Comparison of ENCODE assay signal across 14 cellular contexts in the genomic region with DNA sequence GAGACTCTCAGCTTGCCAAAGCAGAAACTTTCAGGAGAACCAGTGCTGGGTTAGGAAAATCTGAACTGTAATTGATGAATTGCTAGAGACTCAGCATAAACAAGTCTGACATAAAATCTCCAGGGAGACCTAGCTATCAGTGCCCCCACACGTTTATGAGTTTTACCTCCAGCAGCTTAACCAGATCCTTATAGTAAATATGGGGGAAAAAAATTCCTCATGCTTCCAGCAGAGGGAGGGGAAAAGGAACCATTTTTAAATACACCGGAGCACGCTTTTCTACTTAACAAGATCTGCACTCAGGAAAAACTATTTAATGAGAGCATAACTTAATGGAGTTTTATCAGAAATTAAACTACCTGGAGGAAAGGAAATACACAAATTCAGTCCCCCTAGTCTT.
A peak's percentile ranks its signal among the peaks of the same experiment; 100 is the strongest.
DNase-seq lines count a peak whose midpoint lies in the region; FAIRE-seq and TF ChIP-seq lines count a peak whose summit lies in the region.
"Had no signal": no experiment of that assay in that cellular context is flagged by ENCODE, and none has a peak within 500 bp of the region (broad histone marks: within the 10 kb centered on the region; RNA-seq: fewer than 3 reads in every experiment).

No MANE protein-coding gene starts in this region.

- FAIRE-seq in bronchial epithelial cell (lab: Jason Lieb, UNC), result no peak

- H3K36me3 Mint-ChIP-seq in HFFc6 (ENCODE audit: low read depth), result no peaks in the 10 kb centered on the region
- H3K36me3 Mint-ChIP-seq: naive thymus-derived CD4-positive, alpha-beta T cell had no signal

- no peaks in the 10 kb centered on the region for H3K27me3 Mint-ChIP-seq in HFFc6 (ENCODE audit: insufficient read depth)
- H3K27me3 Mint-ChIP-seq: naive thymus-derived CD4-positive, alpha-beta T cell had no signal

- H3K4me3 ChIP-seq in AG09309 (ENCODE audit: control insufficient read depth, low read depth, low read length) (no peak overlapping the region), bronchial epithelial cell (ENCODE audit: low read depth, low read length) (no peak overlapping the region), liver (ENCODE audit: low read depth in 1 of 3, low read length in 3 of 3) (no peak overlapping the region)
- H3K4me3 ChIP-seq: colonic mucosa had no signal

- no peak overlapping the region for H3K27ac ChIP-seq in liver (ENCODE audit: low read depth in 1 of 2, low read length in 2 of 2)
- H3K27ac ChIP-seq: colonic mucosa had no signal

- H3K9me3 ChIP-seq in liver (ENCODE audit: control insufficient read depth in 4 of 4, low read length in 3 of 4), result no peaks in the 10 kb centered on the region
- H3K9me3 ChIP-seq: colonic mucosa had no signal

- 63% methylated on average over 3 of the region's 3 CpGs for whole genome bisulfite sequencing in liver

- no peaks in the 10 kb centered on the region for H3K9me3 Mint-ChIP-seq in HFFc6

- H3K4me1 Mint-ChIP-seq in HFFc6 (ENCODE audit: low read depth), result peaks cover 13% of the 10 kb centered on the region; the same call in 1 of the 2 replicates
- H3K4me1 Mint-ChIP-seq: naive thymus-derived CD4-positive, alpha-beta T cell had no signal

- DNase-seq in AG09309 (ENCODE audit: low read depth), result no peak
- DNase-seq in HFFc6, result no peak
- peak; percentile 27 for DNase-seq in bronchial epithelial cell (ENCODE audit: low read depth)
- no peak for DNase-seq in activated CD4-positive, alpha-beta T cell treated with anti-CD3 and anti-CD28 coated beads, Interleukin-2, amount 50 U/mL, for 1 hour
- DNase-seq in NCI-H1694 (lab: John Stamatoyannopoulos, UW), result no peak
- DNase-seq in inferior parietal cortex (ENCODE audit: extremely low spot score), result no peak
- DNase-seq in activated gamma-delta T cell (lab: John Stamatoyannopoulos, UW), result no peak
- DNase-seq: activated CD4-positive, CD25-positive, alpha-beta regulatory T cell; colonic mucosa; hypothalamus; naive thymus-derived CD4-positive, alpha-beta T cell; NCI-H1930; stimulated activated naive CD4-positive, alpha-beta T cell had no signal

- TF ChIP-seq CTCF in AG09309 (IDR thresholded peaks at IDR 0.05; ENCODE audit: control insufficient read depth, insufficient read depth, low read depth, low read length, missing control alignments), result peak; percentile 41
- peak; percentile 73 for TF ChIP-seq CTCF in HFFc6 (IDR thresholded peaks at IDR 0.05)
- TF ChIP-seq CTCF in bronchial epithelial cell (IDR thresholded peaks at IDR 0.05; ENCODE audit: insufficient read depth, low read length, severe bottlenecking), result peak; percentile 36
- peak; percentile 14 for TF ChIP-seq CTCF in liver (IDR thresholded peaks at IDR 0.05; ENCODE audit: low read depth, low read length, missing input control)

- H3K36me3 ChIP-seq in bronchial epithelial cell (ENCODE audit: control insufficient read depth, insufficient read depth, low read length) (no peaks in the 10 kb centered on the region), liver (ENCODE audit: control insufficient read depth in 4 of 4, insufficient read depth in 3 of 4, low read depth in 1 of 4, low read length in 3 of 4) (no peaks in the 10 kb centered on the region)
- H3K36me3 ChIP-seq: colonic mucosa had no signal

- peak in 1 of 2 donors; percentile 6 for TF ChIP-seq RAD21 in liver (IDR thresholded peaks at IDR 0.05)

- H3K27me3 ChIP-seq in bronchial epithelial cell (ENCODE audit: control insufficient read depth, insufficient read depth, low read length) (no peaks in the 10 kb centered on the region), liver (ENCODE audit: control insufficient read depth in 4 of 4, insufficient read depth in 4 of 4, low read length in 3 of 4) (no peaks in the 10 kb centered on the region)
- H3K27me3 ChIP-seq: colonic mucosa had no signal

- H3K4me1 ChIP-seq in liver (ENCODE audit: control insufficient read depth in 4 of 4, insufficient read depth in 4 of 4, low read length in 3 of 4), result no peaks in the 10 kb centered on the region
- H3K4me1 ChIP-seq: colonic mucosa had no signal

- H3K4me3 Mint-ChIP-seq in HFFc6, result no peak overlapping the region
- H3K4me3 Mint-ChIP-seq: naive thymus-derived CD4-positive, alpha-beta T cell had no signal

- no peak overlapping the region for H3K27ac Mint-ChIP-seq in HFFc6
- H3K27ac Mint-ChIP-seq: naive thymus-derived CD4-positive, alpha-beta T cell had no signal

- H3K9ac ChIP-seq in liver (ENCODE audit: low read depth in 1 of 2, low read length in 2 of 2), result no peak overlapping the region

TF ChIP-seq in liver, 16 proteins besides CTCF, POLR2A, EP300 and RAD21:
- TF ChIP-seq NR2F2 (IDR thresholded peaks at IDR 0.05) (no peak), HNF4G (IDR thresholded peaks at IDR 0.05) (no peak)

Comparison
In these comparisons a context has a peak if more than half of its experiments do, and no peak if none do; other contexts are left out.
1. CTCF ChIP-seq: peak in every context shown above with its lines; median percentile 73 in HFFc6; 41 in AG09309; 36 in bronchial epithelial cell; 14 in liver.